Comparison of ENCODE assay signal across 9 cellular contexts in the genomic region with DNA sequence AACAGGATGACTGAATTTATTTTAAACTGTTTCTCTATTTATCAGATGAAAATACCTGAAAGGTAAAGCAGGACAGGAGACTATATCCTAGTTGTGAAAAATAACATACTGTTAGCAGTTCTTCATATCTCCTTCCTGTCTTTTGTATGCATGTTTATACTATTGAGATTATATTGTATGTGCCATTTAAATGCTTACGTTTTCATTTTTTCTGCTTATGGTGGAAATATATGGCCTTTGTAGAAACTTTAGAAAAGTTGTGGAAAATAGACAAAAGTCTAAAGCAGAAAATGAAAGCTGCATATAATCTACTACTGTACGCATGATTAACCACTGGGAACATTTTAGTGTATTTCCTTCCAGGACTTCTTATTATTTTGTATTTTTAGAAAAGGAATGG. TPM values are rescaled to one million over a fixed set of nuclear protein-coding genes. Genes with fewer than 3 reads are reported as not detected.
A peak's percentile ranks its signal among the peaks of the same experiment; 100 is the strongest.
DNase-seq lines count a peak whose midpoint lies in the region; ATAC-seq and TF ChIP-seq lines count a peak whose summit lies in the region.
"Had no signal": no experiment of that assay in that cellular context is flagged by ENCODE, and none has a peak within 500 bp of the region (broad histone marks: within the 10 kb centered on the region; RNA-seq: fewer than 3 reads in every experiment).

No MANE protein-coding gene starts in this region.

- no peaks in the 10 kb centered on the region for H3K9me3 ChIP-seq in CD8-positive, alpha-beta T cell (ENCODE audit: low read length)
- H3K9me3 ChIP-seq in Panc1 (ENCODE audit: control insufficient read depth, insufficient read depth, low read depth, low read length) (no peaks in the 10 kb centered on the region), ovary (no peaks in the 10 kb centered on the region)

- H3K27ac Mint-ChIP-seq in CD8-positive, alpha-beta T cell: no peak overlapping the region

- BruUV-seq in Panc1 (replicated peaks; lab: Mats Ljungman, UMichigan): TSS peak; percentile 77

- H3K4me3 ChIP-seq in CD8-positive, alpha-beta T cell (ENCODE audit: low read depth, low read length): peak overlapping the region; percentile 79
- H3K4me3 ChIP-seq in Panc1 (ENCODE audit: low read depth in 2 of 2, low read length in 2 of 2): peak overlapping the region; percentile 84 to 93
- peak overlapping the region; percentile 83 for H3K4me3 ChIP-seq in epithelial cell of proximal tubule (ENCODE audit: low read depth, low read length)
- peak overlapping the region; percentile 59 for H3K4me3 ChIP-seq in ovary

- H3K27me3 Mint-ChIP-seq in CD8-positive, alpha-beta T cell (ENCODE audit: low read depth): peaks cover 6% of the 10 kb centered on the region

- CTCF ChIA-PET in CD8-positive, alpha-beta T cell (lab: Charles Lee): no interaction called here
- CTCF ChIA-PET in Panc1 (lab: Charles Lee): no interaction called here

- peaks cover 33% of the 10 kb centered on the region for H3K4me1 Mint-ChIP-seq in CD8-positive, alpha-beta T cell (ENCODE audit: low read depth)

- DNase-seq in CD8-positive, alpha-beta T cell: no peak
- DNase-seq in Panc1 (ENCODE audit: low read depth, low spot score) (no peak), epithelial cell of proximal tubule (ENCODE audit: low read depth) (no peak), ovary (no peak), NCI-H2081 (lab: John Stamatoyannopoulos, UW) (no peak), occipital lobe (lab: John Stamatoyannopoulos, UW) (no peak), ureter (ENCODE audit: low spot score) (no peak)
- DNase-seq: activated effector memory CD4-positive, alpha-beta T cell treated with anti-CD3 and anti-CD28 coated beads, Interleukin-2, amount 50 U/mL, for 16 hours had no signal

- peaks cover 10% of the 10 kb centered on the region for H3K36me3 Mint-ChIP-seq in CD8-positive, alpha-beta T cell

- no peak for ATAC-seq in CD8-positive, alpha-beta T cell
- ATAC-seq in Panc1 (no peak), GM19023 (IDR thresholded peaks at IDR 0.05; ENCODE audit: unreplicated experiment) (no peak)

- no peaks in the 10 kb centered on the region for H3K9me3 Mint-ChIP-seq in CD8-positive, alpha-beta T cell

- no peaks in the 10 kb centered on the region for H3K36me3 ChIP-seq in CD8-positive, alpha-beta T cell (ENCODE audit: insufficient read depth, low read length)
- H3K36me3 ChIP-seq in Panc1 (ENCODE audit: control insufficient read depth, insufficient read depth, low read length): no peaks in the 10 kb centered on the region
- H3K36me3 ChIP-seq in ovary: no peaks in the 10 kb centered on the region

- TF ChIP-seq EP300 in ovary (IDR thresholded peaks at IDR 0.05): no peak

- POLR2A ChIA-PET in CD8-positive, alpha-beta T cell (lab: Charles Lee): no interaction called here
- POLR2A ChIA-PET in Panc1 (lab: Charles Lee): no interaction called here

- H3K4me3 Mint-ChIP-seq in CD8-positive, alpha-beta T cell: peak overlapping the region; percentile 90

- peaks cover 26% of the 10 kb centered on the region for H3K4me1 ChIP-seq in CD8-positive, alpha-beta T cell (ENCODE audit: insufficient read depth, low read length)
- H3K4me1 ChIP-seq in Panc1 (ENCODE audit: control insufficient read depth, insufficient read depth, low read length): peaks cover 22% of the 10 kb centered on the region
- H3K4me1 ChIP-seq in ovary (ENCODE audit: insufficient read depth): peaks cover 6% of the 10 kb centered on the region

- in situ Hi-C loops in Panc1 (cut with HindIII; ENCODE audit: low pct_unique_long_range_greater_than_20kb, low sequenced_read_pairs): no loop called here

- no peak overlapping the region for H3K27ac ChIP-seq in CD8-positive, alpha-beta T cell (ENCODE audit: low read depth, low read length)
- H3K27ac ChIP-seq in Panc1 (ENCODE audit: low read length) (peak overlapping the region; percentile 95), ovary (no peak overlapping the region)

- TF ChIP-seq POLR2A in ovary (IDR thresholded peaks at IDR 0.05): no peak

- WGBS in ovary, 3 donors: 23 to 36% (median 35%) methylated on average over 2 of the region's 2 CpGs

- no peak for TF ChIP-seq CTCF in CD8-positive, alpha-beta T cell (IDR thresholded peaks at IDR 0.05)
- TF ChIP-seq CTCF in Panc1 (IDR thresholded peaks at IDR 0.05): no peak
- no peak for TF ChIP-seq CTCF in epithelial cell of proximal tubule (conservative IDR thresholded peaks at IDR 0.05; ENCODE audit: low read depth, low read length)
- TF ChIP-seq CTCF in ovary (IDR thresholded peaks at IDR 0.05): no peak

- intact Hi-C loops in CD8-positive, alpha-beta T cell (cut with DNase I, micrococcal nuclease): loop anchor here in 1 of 2 experiments (2.0 to 10.0 kb wide), 4 partner anchors 189 to 1952 kb away; partner anchors contain the start of genes KPNA4, MFSD1 and TRIM59
- intact Hi-C loops in Panc1 (cut with micrococcal nuclease; ENCODE audit: unreplicated experiment): loop anchor here (10.0 kb wide), 1 partner anchor 181 kb away; no protein-coding TSS in a partner anchor
- intact Hi-C loops in ovary (cut with DNase I): loop anchor here in 2 of 4 donors (10.0 kb wide), 1 partner anchor 189 kb away; the partner anchor contains the start of gene KPNA4 (in 2 of the 2)

- no peaks in the 10 kb centered on the region for H3K27me3 ChIP-seq in CD8-positive, alpha-beta T cell (ENCODE audit: insufficient read depth, low read length)
- H3K27me3 ChIP-seq in Panc1 (ENCODE audit: control insufficient read depth, insufficient read depth, low read length): no peaks in the 10 kb centered on the region
- no peaks in the 10 kb centered on the region for H3K27me3 ChIP-seq in ovary

RNA-seq across cellular contexts. Expression of gene PPM1L, which starts 2.1 kb away (rescaled TPM):
- total RNA-seq in CD8-positive, alpha-beta T cell: 1 to 10 TPM; 1.8 to 2.9 TPM
- total RNA-seq in Panc1 (2021; ENCODE audit: unreplicated experiment): 23.8 TPM
- polyA plus RNA-seq in Panc1 (2012; ENCODE audit: insufficient read length): 8.3 TPM
- 2.4 and 3.2 TPM in 2 replicates for total RNA-seq in epithelial cell of proximal tubule
- total RNA-seq in ovary: 10 to 100 TPM in 5 of 7 donors, 1 to 10 TPM in 2; 3.9 to 12.1 (median 10.5) TPM
- 1 to 10 TPM; 2.2 to 7.5 TPM for polyA plus RNA-seq in ovary
- 90.3 TPM for total RNA-seq in occipital lobe
- total RNA-seq in ureter: 16.3 TPM
